In genomic region chr12:51217133-51217967, GRCh38 we compare ENCODE assay signal across 8 cellular contexts. TPM values are rescaled to one million over a fixed set of nuclear protein-coding genes. Genes with fewer than 3 reads are reported as not detected.
DNase-seq lines count a peak whose midpoint lies in the region; FAIRE-seq and TF ChIP-seq lines count a peak whose summit lies in the region.

No MANE protein-coding gene starts in this region.

- H3K36me3 Mint-ChIP-seq in MCF 10A (ENCODE audit: insufficient read depth, unreplicated experiment), result no peaks in the 10 kb centered on the region

- H3K27ac Mint-ChIP-seq in MCF 10A (ENCODE audit: low read depth, unreplicated experiment), result peak overlapping the region; percentile 85

- peak overlapping the region; percentile 86 for H3K4me3 ChIP-seq in WERI-Rb-1 (ENCODE audit: low read depth, low read length)
- H3K4me3 ChIP-seq in iPS-20b (ENCODE audit: low read length), result peak overlapping the region; percentile 75
- peak overlapping the region; percentile 67 to 88 for H3K4me3 ChIP-seq in small intestine (ENCODE audit: low read depth in 1 of 2, low read length in 2 of 2)

- H3K27me3 Mint-ChIP-seq in MCF 10A (ENCODE audit: insufficient read depth, unreplicated experiment), result no peaks in the 10 kb centered on the region

- TF ChIP-seq POLR2A in GM19099 (IDR thresholded peaks at IDR 0.05; ENCODE audit: extremely low read depth, insufficient read length, low read depth), result peak; percentile 50

- CTCF ChIA-PET in MCF 10A (lab: Yijun Ruan, JAX), result interaction anchor here (1.6 kb wide), 2 partner anchors 13 kb away, joined by 5 to 7 read pairs; no protein-coding TSS in a partner anchor

- H3K27ac ChIP-seq in WERI-Rb-1 (peak overlapping the region; percentile 92), iPS-20b (ENCODE audit: low read length) (no peak overlapping the region), small intestine (ENCODE audit: low read depth in 1 of 2, low read length in 1 of 2) (peak overlapping the region; percentile 74 to 95)

- H3K4me1 ChIP-seq in iPS-20b (ENCODE audit: insufficient read depth, low read length), result peaks cover 16% of the 10 kb centered on the region; the same call in 1 of the 2 replicates
- peaks cover 3 to 7% of the 10 kb centered on the region in 2 donors for H3K4me1 ChIP-seq in small intestine (ENCODE audit: control insufficient read depth in 2 of 2, insufficient read depth in 1 of 2, low read depth in 1 of 2, low read length in 1 of 2)

- TF ChIP-seq CTCF in WERI-Rb-1 (IDR thresholded peaks at IDR 0.05; ENCODE audit: low read depth, low read length), result peak; percentile 44
- TF ChIP-seq CTCF in MCF 10A (IDR thresholded peaks at IDR 0.05; ENCODE audit: unreplicated experiment), result no peak

- H3K9me3 ChIP-seq in WERI-Rb-1 (ENCODE audit: severe bottlenecking) (no peaks in the 10 kb centered on the region), iPS-20b (ENCODE audit: insufficient read depth, low read depth, low read length) (no peaks in the 10 kb centered on the region), small intestine (ENCODE audit: control insufficient read depth, low read depth) (no peaks in the 10 kb centered on the region)

- H3K4me3 Mint-ChIP-seq in MCF 10A (ENCODE audit: unreplicated experiment), result peak overlapping the region; percentile 74

- WGBS in small intestine, 3 donors, result 1 to 3% (median 1%) methylated on average over 35 to 81 of the region's 81 CpGs

- H3K36me3 ChIP-seq in WERI-Rb-1, result no peaks in the 10 kb centered on the region; the same call in 1 of the 2 replicates
- no peaks in the 10 kb centered on the region for H3K36me3 ChIP-seq in iPS-20b (ENCODE audit: insufficient read depth, low read depth, low read length)
- no peaks in the 10 kb centered on the region for H3K36me3 ChIP-seq in small intestine (ENCODE audit: control insufficient read depth in 2 of 2, insufficient read depth in 2 of 2, low read length in 2 of 2)

- H3K9ac ChIP-seq in iPS-20b (ENCODE audit: low read depth, low read length), result peak overlapping the region; percentile 88

- peak; percentile 60 for DNase-seq in AG08395 (ENCODE audit: low spot score)
- DNase-seq in HK-2 (ENCODE audit: unreplicated experiment), result peak; percentile 40
- peak; percentile 72 for DNase-seq in WERI-Rb-1
- peak; percentile 24 for DNase-seq in MCF 10A (ENCODE audit: unreplicated experiment)
- DNase-seq in small intestine, result peak; percentile 33
- no peak for DNase-seq in GF-D8 (lab: John Stamatoyannopoulos, UW)

- intact Hi-C loops in MCF 10A (cut with micrococcal nuclease), result loop anchor here (5.0 kb wide), 1 partner anchor 170 kb away; the partner anchor contains the start of gene LETMD1

- POLR2A ChIA-PET in MCF 10A (lab: Yijun Ruan, JAX), result interaction anchor here (0.7 to 3.3 kb wide), 12 partner anchors 12 to 390 kb away, joined by 3 to 38 read pairs (median 5); partner anchors contain the start of gene DAZAP2

- no TSS peak for BruUV-seq in MCF 10A (replicated peaks; lab: Mats Ljungman, UMichigan)

- H3K4me1 Mint-ChIP-seq in MCF 10A (ENCODE audit: insufficient read depth, unreplicated experiment), result peaks cover 6% of the 10 kb centered on the region

- no peak for FAIRE-seq in small intestine (lab: Jason Lieb, UNC)

- H3K27me3 ChIP-seq in WERI-Rb-1 (ENCODE audit: insufficient read depth, low read depth, severe bottlenecking) (no peaks in the 10 kb centered on the region), iPS-20b (ENCODE audit: insufficient read depth, low read length) (no peaks in the 10 kb centered on the region), small intestine (ENCODE audit: control insufficient read depth in 2 of 2, insufficient read depth in 2 of 2, low read length in 2 of 2) (no peaks in the 10 kb centered on the region)

- no peaks in the 10 kb centered on the region for H3K9me3 Mint-ChIP-seq in MCF 10A (ENCODE audit: unreplicated experiment)

RNA-seq across cellular contexts. Expression of gene POU6F1, which starts 0.5 kb away (rescaled TPM):
- total RNA-seq in MCF 10A (2022), result 3.0 and 3.8 TPM in 2 replicates
- 1 to 10 TPM in 2 of 3 donors, under 1 TPM in 1; 0.22 to 4.5 (median 2.4) TPM for polyA plus RNA-seq in small intestine

RNA-seq across cellular contexts. Expression of gene DAZAP2, which starts 21.3 kb away (rescaled TPM):
- total RNA-seq in MCF 10A (2022), result 74.2 and 93.2 TPM in 2 replicates
- polyA plus RNA-seq in small intestine, result 100 to 1,000 TPM; 325 to 498 (median 473) TPM

RNA-seq across cellular contexts. Expression of gene TFCP2, which starts 44.4 kb away (rescaled TPM):
- total RNA-seq in MCF 10A (2022), result 31.5 and 34.9 TPM in 2 replicates
- 10 to 100 TPM in 1 of 3 donors, 1 to 10 TPM in 2; 8.6 to 17.4 (median 9.8) TPM for polyA plus RNA-seq in small intestine

RNA-seq across cellular contexts. Expression of gene SMAGP, which starts 52.9 kb away (rescaled TPM):
- total RNA-seq in MCF 10A (2022), result 17.4 and 19.0 TPM in 2 replicates
- 10 to 100 TPM; 22.2 to 48.7 (median 24.6) TPM for polyA plus RNA-seq in small intestine
